Comparison of ENCODE assay signal across 1 cellular context in genomic region chr7:38178004-38178694, GRCh38.
TF ChIP-seq lines count a peak whose summit lies in the region.

TSS of gene STARD3NL (plus strand) at chr7:38178245. CDS start at chr7:38207505, 29,260 bp downstream.

TF ChIP-seq in SK-N-SH, 30 proteins besides CTCF, POLR2A, EP300 and RAD21 (continued from another document):
- TF ChIP-seq POLR2AphosphoS5 (IDR thresholded peaks at IDR 0.05; ENCODE audit: low read depth, low read length) = peak; percentile 91
- peak; percentile 69 for TF ChIP-seq RFX5 (IDR thresholded peaks at IDR 0.05; ENCODE audit: low read length)
